Comparison of ENCODE assay signal across 1 cellular context in genomic region chr19:6503407-6504201, GRCh38.
TF ChIP-seq lines count a peak whose summit lies in the region.

No MANE protein-coding gene starts in this region.

TF ChIP-seq in K562, 482 proteins besides CTCF, POLR2A, EP300 and RAD21 (continued from another document):
- TF ChIP-seq MGA (IDR thresholded peaks at IDR 0.05) (peak; percentile 46; the same call in 1 of the 2 replicates), L3MBTL2 (IDR thresholded peaks at IDR 0.05) (peak; percentile 21; the same call in 1 of the 2 replicates), CEBPG (CRISPR knock-in tag; IDR thresholded peaks at IDR 0.05) (no peak), CEBPG (tag; conservative IDR thresholded peaks at IDR 0.05 in 1 of 2, IDR thresholded peaks at IDR 0.05 in 1 of 2) (no peak), ETV6 (IDR thresholded peaks at IDR 0.05; ENCODE audit: borderline replicate concordance in 1 of 2, low read depth in 2 of 2, low read length in 1 of 2) (no peak), ETV6 (CRISPR knock-in tag; IDR thresholded peaks at IDR 0.05; ENCODE audit: borderline replicate concordance) (no peak), EWSR1 (IDR thresholded peaks at IDR 0.05; ENCODE audit: borderline replicate concordance, low read depth, partially characterized antibody) (no peak), ZFPM2 (CRISPR knock-in tag; IDR thresholded peaks at IDR 0.05) (no peak), ELK1 (CRISPR knock-in tag; IDR thresholded peaks at IDR 0.05) (no peak), CBX2 (IDR thresholded peaks at IDR 0.05; ENCODE audit: insufficient read depth, low read length, poor library complexity, severe bottlenecking) (no peak), TCFL5 (CRISPR knock-in tag; conservative IDR thresholded peaks at IDR 0.05) (no peak), HIVEP1 (CRISPR knock-in tag; IDR thresholded peaks at IDR 0.05) (no peak), ZC3H4 (CRISPR knock-in tag; IDR thresholded peaks at IDR 0.05; ENCODE audit: borderline replicate concordance) (no peak), ZNF639 (CRISPR knock-in tag; conservative IDR thresholded peaks at IDR 0.05 in 1 of 2, IDR thresholded peaks at IDR 0.05 in 1 of 2) (no peak), SREBF2 (CRISPR knock-in tag; IDR thresholded peaks at IDR 0.05) (no peak), ZNF830 (CRISPR knock-in tag; IDR thresholded peaks at IDR 0.05) (no peak), PATZ1 (CRISPR knock-in tag; IDR thresholded peaks at IDR 0.05; ENCODE audit: borderline replicate concordance) (no peak), DACH1 (IDR thresholded peaks at IDR 0.05; ENCODE audit: partially characterized antibody) (no peak), FOXO4 (CRISPR knock-in tag; IDR thresholded peaks at IDR 0.05) (no peak), ZNF121 (CRISPR knock-in tag; conservative IDR thresholded peaks at IDR 0.05) (peak; percentile 88), ARID3A (IDR thresholded peaks at IDR 0.05; ENCODE audit: borderline replicate concordance, low read depth, low read length) (no peak), ZNF354B (CRISPR knock-in tag; IDR thresholded peaks at IDR 0.05) (no peak)
